8 cellular contexts compared by ENCODE assay signal in the genomic region with DNA sequence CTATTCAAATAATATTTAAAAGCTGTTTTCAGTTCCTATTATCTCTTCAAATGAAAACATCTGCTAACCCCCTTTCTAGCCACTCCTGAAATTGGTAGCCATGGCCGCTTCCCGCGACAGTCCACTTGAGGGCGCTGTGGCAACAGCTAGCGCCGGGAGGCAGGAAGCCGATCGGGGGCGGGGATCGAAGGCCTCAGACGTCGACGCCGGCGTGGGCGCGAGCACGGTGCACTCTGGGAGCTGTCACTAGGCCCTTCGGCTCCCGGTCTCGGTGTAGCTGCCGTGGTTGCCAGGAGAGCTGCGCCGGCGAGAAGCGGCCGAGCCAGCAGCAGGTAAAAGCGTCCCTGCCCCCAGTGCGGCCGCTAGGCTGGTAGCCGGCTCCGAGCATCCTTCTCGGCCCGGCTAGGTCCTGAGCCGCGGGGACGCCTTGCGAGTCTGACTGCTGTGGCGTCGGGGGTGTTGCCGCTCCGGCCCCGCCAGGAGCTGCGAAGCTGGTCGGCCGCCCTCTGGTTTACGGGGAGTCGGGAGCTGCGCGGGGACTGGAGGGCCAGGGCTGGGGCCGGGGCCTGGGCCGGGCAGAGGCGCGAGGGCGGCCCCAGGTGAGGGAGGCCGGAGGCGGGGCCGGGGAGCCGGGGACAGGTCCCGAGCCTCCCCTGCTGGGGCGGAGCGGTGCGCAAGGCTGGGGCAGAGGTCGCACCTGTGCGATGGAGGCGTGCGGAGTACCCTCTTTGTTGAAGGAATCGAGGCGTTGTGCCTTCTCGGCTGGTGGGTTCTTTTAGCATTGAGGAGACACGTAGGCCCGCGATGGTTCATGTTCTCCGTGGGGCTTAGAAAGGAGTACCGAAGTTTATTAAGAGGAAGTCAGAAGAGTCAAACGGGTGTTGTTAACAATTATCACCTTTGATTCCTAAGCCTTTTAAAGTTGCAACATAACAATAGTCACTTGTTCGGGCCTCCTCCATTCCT. TPM values are rescaled to one million over a fixed set of nuclear protein-coding genes. Genes with fewer than 3 reads are reported as not detected.
DNase-seq lines count a peak whose midpoint lies in the region; ATAC-seq and FAIRE-seq lines count a peak whose summit lies in the region.

A gene with protein sequence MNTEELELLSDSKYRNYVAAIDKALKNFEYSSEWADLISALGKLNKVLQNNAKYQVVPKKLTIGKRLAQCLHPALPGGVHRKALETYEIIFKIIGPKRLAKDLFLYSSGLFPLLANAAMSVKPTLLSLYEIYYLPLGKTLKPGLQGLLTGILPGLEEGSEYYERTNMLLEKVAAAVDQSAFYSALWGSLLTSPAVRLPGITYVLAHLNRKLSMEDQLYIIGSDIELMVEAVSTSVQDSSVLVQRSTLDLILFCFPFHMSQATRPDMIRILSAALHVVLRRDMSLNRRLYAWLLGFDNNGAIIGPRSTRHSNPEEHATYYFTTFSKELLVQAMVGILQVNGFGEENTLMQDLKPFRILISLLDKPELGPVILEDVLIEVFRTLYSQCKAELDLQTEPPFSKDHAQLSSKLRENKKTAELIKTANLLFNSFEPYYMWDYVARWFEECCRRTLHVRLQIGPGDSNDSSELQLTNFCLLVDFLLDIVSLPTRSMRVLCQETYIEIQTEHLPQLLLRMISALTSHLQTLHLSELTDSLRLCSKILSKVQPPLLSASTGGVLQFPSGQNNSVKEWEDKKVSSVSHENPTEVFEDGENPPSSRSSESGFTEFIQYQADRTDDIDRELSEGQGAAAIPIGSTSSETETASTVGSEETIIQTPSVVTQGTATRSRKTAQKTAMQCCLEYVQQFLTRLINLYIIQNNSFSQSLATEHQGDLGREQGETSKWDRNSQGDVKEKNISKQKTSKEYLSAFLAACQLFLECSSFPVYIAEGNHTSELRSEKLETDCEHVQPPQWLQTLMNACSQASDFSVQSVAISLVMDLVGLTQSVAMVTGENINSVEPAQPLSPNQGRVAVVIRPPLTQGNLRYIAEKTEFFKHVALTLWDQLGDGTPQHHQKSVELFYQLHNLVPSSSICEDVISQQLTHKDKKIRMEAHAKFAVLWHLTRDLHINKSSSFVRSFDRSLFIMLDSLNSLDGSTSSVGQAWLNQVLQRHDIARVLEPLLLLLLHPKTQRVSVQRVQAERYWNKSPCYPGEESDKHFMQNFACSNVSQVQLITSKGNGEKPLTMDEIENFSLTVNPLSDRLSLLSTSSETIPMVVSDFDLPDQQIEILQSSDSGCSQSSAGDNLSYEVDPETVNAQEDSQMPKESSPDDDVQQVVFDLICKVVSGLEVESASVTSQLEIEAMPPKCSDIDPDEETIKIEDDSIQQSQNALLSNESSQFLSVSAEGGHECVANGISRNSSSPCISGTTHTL (N-terminal part only) (plus strand): TSS at position 224 of the 966 bp plus-strand sequence. CDS start 29,307 bp downstream, outside the sequence.

- H3K4me3 Mint-ChIP-seq in effector memory CD8-positive, alpha-beta T cell: peak within 1 kb of the TSS; percentile 90 to 94
- H3K4me3 Mint-ChIP-seq in memory B cell: peak within 1 kb of the TSS; percentile 84

- H3K27ac Mint-ChIP-seq in effector memory CD8-positive, alpha-beta T cell: peak within 1 kb of the TSS; percentile 89 to 95
- peak within 1 kb of the TSS; percentile 92 for H3K27ac Mint-ChIP-seq in memory B cell

- ATAC-seq in GM21367 (IDR thresholded peaks at IDR 0.05; ENCODE audit: unreplicated experiment) (peak; percentile 82), memory B cell (ENCODE audit: low read depth) (peak; percentile 78)
- ATAC-seq in effector memory CD8-positive, alpha-beta T cell (replicated peaks): peak; percentile 87

- FAIRE-seq in HTR-8/SVneo (lab: Jason Lieb, UNC): peak; percentile 64

- no peaks in the 10 kb centered on the region for H3K9me3 Mint-ChIP-seq in effector memory CD8-positive, alpha-beta T cell
- no peaks in the 10 kb centered on the region for H3K9me3 Mint-ChIP-seq in memory B cell

- in situ Hi-C loops in Caki2 (cut with HindIII; ENCODE audit: low pct_unique_long_range_greater_than_20kb, low sequenced_read_pairs): no loop called here

- peaks cover 14 to 31% of the 10 kb centered on the region in 2 donors for H3K4me1 Mint-ChIP-seq in effector memory CD8-positive, alpha-beta T cell (ENCODE audit: low read depth in 2 of 2)
- peaks cover 23% of the 10 kb centered on the region for H3K4me1 Mint-ChIP-seq in memory B cell

- peak; percentile 91 for DNase-seq in Caki2 (ENCODE audit: low read depth)
- DNase-seq in HTR-8/SVneo (ENCODE audit: insufficient read length, low spot score): peak; percentile 88
- DNase-seq in NOMO-1 treated with DMSO at 0.1 percent for 48 hours (lab: John Stamatoyannopoulos, UW; ENCODE audit: unreplicated experiment): peak; percentile 96
- DNase-seq in activated CD8-positive, alpha-beta memory T cell treated with anti-CD3 and anti-CD28 coated beads for 48 hours (ENCODE audit: low read depth in 2 of 3, low spot score in 2 of 3): peak; percentile 86 to 94 (median 93)
- peak; percentile 95 to 97 (median 96) for DNase-seq in effector memory CD8-positive, alpha-beta T cell
- peak; percentile 97 to 98 for DNase-seq in memory B cell (ENCODE audit: low spot score in 2 of 2)
- peak; percentile 94 for DNase-seq in stimulated activated CD8-positive, alpha-beta memory T cell treated with anti-CD3 and anti-CD28 coated beads, Interleukin-12 subunit alpha, Interleukin-12 subunit beta, amount 100 ng/mL, for 24 hours (ENCODE audit: extremely low read depth)

- no peaks in the 10 kb centered on the region for H3K27me3 Mint-ChIP-seq in effector memory CD8-positive, alpha-beta T cell
- H3K27me3 Mint-ChIP-seq in memory B cell: no peaks in the 10 kb centered on the region

- peaks cover 12% of the 10 kb centered on the region for H3K36me3 Mint-ChIP-seq in effector memory CD8-positive, alpha-beta T cell (ENCODE audit: insufficient read depth)
- H3K36me3 Mint-ChIP-seq in memory B cell: peaks cover 2% of the 10 kb centered on the region

RNA-seq across cellular contexts. Expression of the gene that starts here (rescaled TPM):
- 2.6 and 4.4 TPM in 2 replicates for total RNA-seq in Caki2 (2014; rRNA removed; shearing (Covaris generic); ENCODE audit: low replicate concordance)

Comparison
In these comparisons a context has a peak if more than half of its experiments do, and no peak if none do; other contexts are left out.
1. Peak in every context shown above with its lines: DNase-seq and ATAC-seq.